ENCODE assay signal across 17 cellular contexts in the genomic region with DNA sequence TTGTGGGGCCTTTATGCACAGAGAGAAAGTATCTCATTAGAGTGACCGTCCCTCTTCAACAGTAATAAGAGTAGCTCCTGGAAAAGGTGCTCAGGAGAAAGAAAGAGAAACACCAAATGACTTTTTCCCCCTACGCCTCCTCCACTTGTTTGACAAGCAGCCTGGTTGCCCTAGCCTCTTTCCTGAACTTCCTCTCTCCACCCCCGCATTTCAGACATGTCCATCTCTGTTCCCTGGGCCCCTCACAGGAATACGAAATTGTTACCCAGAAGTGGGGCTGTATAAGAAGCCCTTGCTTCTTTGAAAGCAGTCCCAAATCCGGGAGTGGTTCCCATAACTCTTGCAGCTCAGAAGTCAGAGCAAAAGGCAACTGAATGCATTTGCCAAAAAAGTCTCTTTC.
A peak's percentile ranks its signal among the peaks of the same experiment; 100 is the strongest.
DNase-seq lines count a peak whose midpoint lies in the region; ATAC-seq, FAIRE-seq and TF ChIP-seq lines count a peak whose summit lies in the region.
"Had no signal": no experiment of that assay in that cellular context is flagged by ENCODE, and none has a peak within 500 bp of the region (broad histone marks: within the 10 kb centered on the region; RNA-seq: fewer than 3 reads in every experiment).

No MANE protein-coding gene starts in this region.

- DNase-seq in CD1c-positive myeloid dendritic cell (ENCODE audit: extremely low spot score), result peak; percentile 62
- DNase-seq in nephron progenitor cell, result no peak
- DNase-seq in neuronal stem cell (ENCODE audit: low spot score), result no peak
- no peak for DNase-seq in H54 (ENCODE audit: insufficient read length, low spot score)
- DNase-seq in CD8-positive, alpha-beta T cell, result no peak
- no peak for DNase-seq in ureter (ENCODE audit: low spot score)
- DNase-seq: 8988T; Caco-2; CD4-positive, CD25-positive, alpha-beta regulatory T cell; GM23248; HCEC 1CT had no signal

- no peak overlapping the region for H4K91ac ChIP-seq in neuronal stem cell (ENCODE audit: low read depth, low read length, poor library complexity)

- no peak overlapping the region for H3K9ac ChIP-seq in neuronal stem cell (ENCODE audit: low read depth, low read length, poor library complexity)
- H3K9ac ChIP-seq: BLaER1, GM23248 had no signal

- H2AK5ac ChIP-seq in neuronal stem cell (ENCODE audit: low read depth, low read length), result no peak overlapping the region

- H3K27me3 Mint-ChIP-seq in dendritic cell treated with granulocyte-macrophage colony-stimulating factor and Interleukin-4, amounts not matched to agents 40 ng/mL and 50 ng/mL, for 4 days, result no peaks in the 10 kb centered on the region
- peaks cover 26% of the 10 kb centered on the region for H3K27me3 Mint-ChIP-seq in nephron progenitor cell (ENCODE audit: low read depth, poor library complexity)
- no peaks in the 10 kb centered on the region for H3K27me3 Mint-ChIP-seq in CD8-positive, alpha-beta T cell (ENCODE audit: low read depth)
- H3K27me3 Mint-ChIP-seq: CD4-positive, CD25-positive, alpha-beta regulatory T cell had no signal

- H3K18ac ChIP-seq in neuronal stem cell (ENCODE audit: low read length), result no peak overlapping the region

- peak overlapping the region; percentile 71 for H2AFZ ChIP-seq in neuronal stem cell (ENCODE audit: low read length)
- H2AFZ ChIP-seq: GM23248 had no signal

- peaks cover 1% of the 10 kb centered on the region for H3K79me1 ChIP-seq in neuronal stem cell (ENCODE audit: low read depth, low read length)

- H3K9me3 Mint-ChIP-seq in dendritic cell treated with granulocyte-macrophage colony-stimulating factor and Interleukin-4, amounts not matched to agents 40 ng/mL and 50 ng/mL, for 4 days, result no peaks in the 10 kb centered on the region
- peaks cover 26% of the 10 kb centered on the region for H3K9me3 Mint-ChIP-seq in nephron progenitor cell
- H3K9me3 Mint-ChIP-seq in CD8-positive, alpha-beta T cell, result peaks cover 9% of the 10 kb centered on the region

- no peaks in the 10 kb centered on the region for H3K27me3 ChIP-seq in neuronal stem cell (ENCODE audit: control insufficient read depth in 3 of 3, insufficient read depth in 3 of 3, low read depth in 1 of 3, low read length in 3 of 3)
- H3K27me3 ChIP-seq in CD8-positive, alpha-beta T cell (ENCODE audit: insufficient read depth, low read length), result no peaks in the 10 kb centered on the region
- H3K27me3 ChIP-seq: BLaER1 had no signal

- intact Hi-C loops in dendritic cell treated with granulocyte-macrophage colony-stimulating factor and Interleukin-4, amounts not matched to agents 40 ng/mL and 50 ng/mL, for 4 days (cut with micrococcal nuclease), result loop anchor here (2.0 kb wide), 1 partner anchor 14 kb away; no protein-coding TSS in a partner anchor
- intact Hi-C loops in CD8-positive, alpha-beta T cell (cut with DNase I, micrococcal nuclease), result loop anchor here (5.0 kb wide), 4 partner anchors 47 to 132 kb away; a partner anchor contains a TSS

- no peak overlapping the region for H2BK12ac ChIP-seq in neuronal stem cell (ENCODE audit: low read length)

- H2BK120ac ChIP-seq in neuronal stem cell (ENCODE audit: low read depth, low read length), result no peak overlapping the region

- no peak overlapping the region for H2BK15ac ChIP-seq in neuronal stem cell (ENCODE audit: low read length)

- H3K4me2 ChIP-seq in neuronal stem cell (ENCODE audit: insufficient read depth, low read length, poor library complexity, severe bottlenecking), result no peak overlapping the region
- H3K4me2 ChIP-seq: BLaER1 had no signal

- H3K4me1 Mint-ChIP-seq in dendritic cell treated with granulocyte-macrophage colony-stimulating factor and Interleukin-4, amounts not matched to agents 40 ng/mL and 50 ng/mL, for 4 days (ENCODE audit: low read depth), result peaks cover 67% of the 10 kb centered on the region
- H3K4me1 Mint-ChIP-seq in nephron progenitor cell, result peaks cover 21% of the 10 kb centered on the region
- peaks cover 36% of the 10 kb centered on the region for H3K4me1 Mint-ChIP-seq in CD8-positive, alpha-beta T cell (ENCODE audit: low read depth)

- H3K27ac ChIP-seq in neuronal stem cell (replicated peaks; ENCODE audit: low read length), result no peak overlapping the region
- no peak overlapping the region for H3K27ac ChIP-seq in CD8-positive, alpha-beta T cell (ENCODE audit: low read depth, low read length)
- H3K27ac ChIP-seq: BLaER1, GM23248, HL-60 had no signal

- peak overlapping the region; percentile 5 for H3K27ac Mint-ChIP-seq in dendritic cell treated with granulocyte-macrophage colony-stimulating factor and Interleukin-4, amounts not matched to agents 40 ng/mL and 50 ng/mL, for 4 days
- H3K27ac Mint-ChIP-seq in nephron progenitor cell, result peak overlapping the region; percentile 84
- H3K27ac Mint-ChIP-seq in CD8-positive, alpha-beta T cell, result no peak overlapping the region
- H3K27ac Mint-ChIP-seq: CD4-positive, CD25-positive, alpha-beta regulatory T cell had no signal

- H3K36me3 ChIP-seq in neuronal stem cell (replicated peaks in 1 of 2; ENCODE audit: control insufficient read depth in 2 of 2, insufficient read depth in 2 of 2, low read length in 2 of 2), result no peaks in the 10 kb centered on the region
- no peaks in the 10 kb centered on the region for H3K36me3 ChIP-seq in CD8-positive, alpha-beta T cell (ENCODE audit: insufficient read depth, low read length)
- H3K36me3 ChIP-seq: BLaER1 had no signal

- H3K36me3 Mint-ChIP-seq in dendritic cell treated with granulocyte-macrophage colony-stimulating factor and Interleukin-4, amounts not matched to agents 40 ng/mL and 50 ng/mL, for 4 days (ENCODE audit: low read depth), result no peaks in the 10 kb centered on the region
- H3K36me3 Mint-ChIP-seq in nephron progenitor cell (ENCODE audit: low read depth), result peaks cover 13% of the 10 kb centered on the region
- peaks cover 4% of the 10 kb centered on the region for H3K36me3 Mint-ChIP-seq in CD8-positive, alpha-beta T cell
- H3K36me3 Mint-ChIP-seq: CD4-positive, CD25-positive, alpha-beta regulatory T cell had no signal

- no peak for FAIRE-seq in H54 (lab: Jason Lieb, UNC)
- FAIRE-seq: D721Med, G401.6 had no signal

- peak overlapping the region in 1 of 2 donors; percentile 14 for H3K4me3 ChIP-seq in neuronal stem cell (ENCODE audit: low read length in 2 of 2)
- H3K4me3 ChIP-seq in CD8-positive, alpha-beta T cell (ENCODE audit: low read depth, low read length), result no peak overlapping the region
- H3K4me3 ChIP-seq: BLaER1, GM23248 had no signal

- POLR2A ChIA-PET in CD8-positive, alpha-beta T cell (lab: Charles Lee), result no interaction called here

- no peak overlapping the region for H3K4ac ChIP-seq in neuronal stem cell (ENCODE audit: low read length)

- CTCF ChIA-PET in CD8-positive, alpha-beta T cell (lab: Charles Lee), result interaction anchor here (1.5 kb wide), 1 partner anchor 65 kb away, joined by 5 read pairs; no protein-coding TSS in a partner anchor

- no peak overlapping the region for H4K8ac ChIP-seq in neuronal stem cell (ENCODE audit: low read depth, low read length)

- H3K4me3 Mint-ChIP-seq in dendritic cell treated with granulocyte-macrophage colony-stimulating factor and Interleukin-4, amounts not matched to agents 40 ng/mL and 50 ng/mL, for 4 days, result no peak overlapping the region
- no peak overlapping the region for H3K4me3 Mint-ChIP-seq in nephron progenitor cell
- H3K4me3 Mint-ChIP-seq in CD8-positive, alpha-beta T cell, result no peak overlapping the region
- H3K4me3 Mint-ChIP-seq: CD4-positive, CD25-positive, alpha-beta regulatory T cell had no signal

- WGBS in neuronal stem cell (ENCODE audit: extremely low coverage in 2 of 2, insufficient read length in 2 of 2, insufficient replicate concordance in 1 of 2), 2 donors, result no CpG with 5 or more reads among the region's 5 CpGs

- no peak for TF ChIP-seq CTCF in nephron progenitor cell (IDR thresholded peaks at IDR 0.05)
- no peak for TF ChIP-seq CTCF in CD8-positive, alpha-beta T cell (IDR thresholded peaks at IDR 0.05)

- peaks cover 2 to 29% of the 10 kb centered on the region in 2 donors for H3K4me1 ChIP-seq in neuronal stem cell (ENCODE audit: control insufficient read depth in 2 of 2, insufficient read depth in 1 of 2, low read depth in 1 of 2, low read length in 2 of 2)
- H3K4me1 ChIP-seq in CD8-positive, alpha-beta T cell (ENCODE audit: insufficient read depth, low read length), result peaks cover 27% of the 10 kb centered on the region

- H2BK5ac ChIP-seq in neuronal stem cell (ENCODE audit: low read length), result no peak overlapping the region

- ATAC-seq in CD8-positive, alpha-beta T cell, result no peak
- ATAC-seq in HG03565 (IDR thresholded peaks at IDR 0.05; ENCODE audit: unreplicated experiment), result no peak

- no peak for TF ChIP-seq POLR2A in H54 (IDR thresholded peaks at IDR 0.05; ENCODE audit: low read depth, low read length)

- H3K9me3 ChIP-seq in neuronal stem cell (replicated peaks in 1 of 2; ENCODE audit: control insufficient read depth in 2 of 2, insufficient read depth in 1 of 2, low read depth in 1 of 2, low read length in 2 of 2), result peaks cover 0 to 6% of the 10 kb centered on the region in 2 donors
- H3K9me3 ChIP-seq in CD8-positive, alpha-beta T cell (ENCODE audit: low read length), result no peaks in the 10 kb centered on the region

- H3K23ac ChIP-seq in neuronal stem cell (ENCODE audit: low read depth, low read length, poor library complexity), result no peak overlapping the region

- no peak overlapping the region for H3K14ac ChIP-seq in neuronal stem cell (ENCODE audit: low read length)
